Comparison of ENCODE assay signal across 20 cellular contexts in genomic region chr1:237999426-238000052, GRCh38.
"Had no signal": no experiment of that assay in that cellular context is flagged by ENCODE, and none has a peak within 500 bp of the region (broad histone marks: within the 10 kb centered on the region; RNA-seq: fewer than 3 reads in every experiment).

No MANE protein-coding gene starts in this region.

- ATAC-seq: HepG2 had no signal

- DNase-seq: IMR-90, Karpas-422, KG1, MG63, NCI-H1092, NCI-H1105 treated with DMSO at 0.1 percent for 48 hours, NCI-H1417 treated with DMSO at 0.1 percent for 48 hours, NCI-H146, NCI-H1694 treated with DMSO at 0.1 percent for 48 hours, NCI-H1930, NCI-H2081, NCI-H2107, NCI-H2227 treated with DMSO at 0.1 percent for 48 hours, NCI-H524, NCI-H526 treated with DMSO at 0.1 percent for 48 hours, NCI-H774, Right ventricle myocardium superior, RPMI8226, SIG-M5 had no signal
